ENCODE assay signal across 15 cellular contexts in genomic region chr9:2284770-2285169, GRCh38.
DNase-seq lines count a peak whose midpoint lies in the region; ATAC-seq, FAIRE-seq and TF ChIP-seq lines count a peak whose summit lies in the region.
"Had no signal": no experiment of that assay in that cellular context is flagged by ENCODE, and none has a peak within 500 bp of the region (broad histone marks: within the 10 kb centered on the region; RNA-seq: fewer than 3 reads in every experiment).

No MANE protein-coding gene starts in this region.

- CTCF ChIA-PET in H1 (lab: Charles Lee; ENCODE audit: partially characterized antibody) = no interaction called here

- H3K36me3 ChIP-seq in HUES48 (ENCODE audit: control insufficient read depth, insufficient read depth, low read length) = peaks cover 33% of the 10 kb centered on the region; the same call in 1 of the 2 replicates
- H3K36me3 ChIP-seq in H1 (ENCODE audit: control insufficient read depth in 2 of 4, insufficient read depth in 4 of 4, low read length in 3 of 4) = no peaks in the 10 kb centered on the region; a peak in 1 of 8 replicates
- H3K36me3 ChIP-seq in mucosa of descending colon (ENCODE audit: low read depth) = no peaks in the 10 kb centered on the region
- H3K36me3 ChIP-seq: BE2C had no signal

- no peak for TF ChIP-seq POLR2A in H1 (IDR thresholded peaks at IDR 0.05; ENCODE audit: control extremely low read depth in 1 of 2, low read depth in 2 of 2, low read length in 2 of 2)

- H4K20me1 ChIP-seq in H1 (replicated peaks in 1 of 2; ENCODE audit: control insufficient read depth in 1 of 2, insufficient read depth in 2 of 2, low read length in 2 of 2) = no peaks in the 10 kb centered on the region

- ATAC-seq in mucosa of descending colon (peak; percentile 37), left lobe of liver (no peak)
- no peak for ATAC-seq in stimulated activated effector memory CD8-positive, alpha-beta T cell treated with anti-CD3 and anti-CD28 coated beads, Interleukin-12 subunit alpha, Interleukin-12 subunit beta, amount 100 ng/mL, for 72 hours
- ATAC-seq: A549; CD8-positive, alpha-beta T cell; HCT116 had no signal

- no peak for TF ChIP-seq RAD21 in H1 (IDR thresholded peaks at IDR 0.05 in 1 of 2, conservative IDR thresholded peaks at IDR 0.05 in 1 of 2; ENCODE audit: low read depth in 2 of 2, low read length in 2 of 2)

- FAIRE-seq in H1 (lab: Jason Lieb, UNC) = no peak
- FAIRE-seq: A549, HTR-8/SVneo had no signal

- H4K8ac ChIP-seq in H1 (ENCODE audit: extremely low read depth, insufficient read depth, low read length) = no peak overlapping the region

- no peak for TF ChIP-seq CTCF in H1 (IDR thresholded peaks at IDR 0.05; ENCODE audit: control extremely low read depth in 1 of 3, insufficient read depth in 1 of 3, low read depth in 1 of 3, low read length in 3 of 3)
- no peak for TF ChIP-seq CTCF in mucosa of descending colon (IDR thresholded peaks at IDR 0.05)

- peak overlapping the region; percentile 82 for H3K18ac ChIP-seq in H1 (ENCODE audit: extremely low read depth, low read length)

- no peak overlapping the region for H3K14ac ChIP-seq in H1 (ENCODE audit: insufficient read length)

- no peak overlapping the region for H3K27ac Mint-ChIP-seq in stimulated activated effector memory CD8-positive, alpha-beta T cell treated with anti-CD3 and anti-CD28 coated beads, Interleukin-12 subunit alpha, Interleukin-12 subunit beta, amount 100 ng/mL, for 72 hours
- H3K27ac Mint-ChIP-seq: CD8-positive, alpha-beta T cell had no signal

- no peaks in the 10 kb centered on the region; the same call in 1 of the 2 replicates for H3K23me2 ChIP-seq in H1 (ENCODE audit: low read depth, low read length)

- H3K4me2 ChIP-seq in H1 (ENCODE audit: insufficient read depth in 1 of 2, low read depth in 2 of 2, low read length in 2 of 2) = no peak overlapping the region
- H3K4me2 ChIP-seq: A549 had no signal

- WGBS in H1 (ENCODE audit: extremely low coverage in 1 of 2, insufficient coverage in 1 of 2, insufficient read length in 1 of 2, insufficient replicate concordance in 2 of 2, low coverage in 1 of 2, low lambda C conversion rate in 2 of 2, missing lambda C conversion rate in 1 of 2), 2 experiments = 89% methylated on average over 1 of the region's 1 CpG; no CpG with 5 or more reads in 1 of the 2 experiments

- H3K4me3 ChIP-seq in HUES48 (ENCODE audit: low read depth, low read length) = no peak overlapping the region
- no peak overlapping the region for H3K4me3 ChIP-seq in H1 (ENCODE audit: extremely low read depth in 1 of 4, insufficient read depth in 2 of 4, low read depth in 3 of 4, low read length in 4 of 4)
- H3K4me3 ChIP-seq in mucosa of descending colon = no peak overlapping the region
- H3K4me3 ChIP-seq: A549 had no signal

- no peak overlapping the region for H3K4ac ChIP-seq in H1 (replicated peaks; ENCODE audit: insufficient read length, low read depth, low read length)

- TF ChIP-seq EP300 in H1 (IDR thresholded peaks at IDR 0.05; ENCODE audit: borderline replicate concordance in 1 of 2, low read depth in 2 of 2, low read length in 2 of 2) = no peak

- peak overlapping the region; percentile 60 for H2BK12ac ChIP-seq in H1 (ENCODE audit: low read depth, low read length)

- H3K9me3 Mint-ChIP-seq in stimulated activated effector memory CD8-positive, alpha-beta T cell treated with anti-CD3 and anti-CD28 coated beads, Interleukin-12 subunit alpha, Interleukin-12 subunit beta, amount 100 ng/mL, for 72 hours = no peaks in the 10 kb centered on the region
- H3K9me3 Mint-ChIP-seq: CD8-positive, alpha-beta T cell had no signal

- H4K5ac ChIP-seq in H1 (ENCODE audit: insufficient read length, low read depth, low read length) = peak overlapping the region; percentile 71

- H3K27me3 ChIP-seq in HUES48 (ENCODE audit: control insufficient read depth, insufficient read depth, low read length) (no peaks in the 10 kb centered on the region), H1 (replicated peaks in 1 of 4; ENCODE audit: control insufficient read depth in 3 of 4, extremely low read depth in 1 of 4, insufficient read depth in 3 of 4, low read length in 3 of 4) (no peaks in the 10 kb centered on the region)
- H3K27me3 ChIP-seq: BE2C had no signal

- intact Hi-C loops in mucosa of descending colon (cut with DNase I, micrococcal nuclease) = no loop called here

- no peak for DNase-seq in H1 (ENCODE audit: low read depth in 1 of 2, low spot score in 2 of 2)
- no peak for DNase-seq in mucosa of descending colon
- no peak for DNase-seq in left lobe of liver (ENCODE audit: low spot score)
- no peak for DNase-seq in DMS153 treated with DMSO at 0.1 percent for 48 hours (lab: John Stamatoyannopoulos, UW; ENCODE audit: unreplicated experiment)
- DNase-seq in stimulated activated effector memory CD8-positive, alpha-beta T cell treated with anti-CD3 and anti-CD28 coated beads, Interleukin-12 subunit alpha, Interleukin-12 subunit beta, amount 100 ng/mL, for 72 hours (ENCODE audit: low spot score in 2 of 2) = no peak
- DNase-seq: BE2C; CD8-positive, alpha-beta T cell; DMS53; IMR-90; KBM-7 had no signal

- H4K91ac ChIP-seq in H1 (replicated peaks; ENCODE audit: insufficient read length, low read length) = peak overlapping the region; percentile 92

- no peaks in the 10 kb centered on the region for H3K36me3 Mint-ChIP-seq in stimulated activated effector memory CD8-positive, alpha-beta T cell treated with anti-CD3 and anti-CD28 coated beads, Interleukin-12 subunit alpha, Interleukin-12 subunit beta, amount 100 ng/mL, for 72 hours
- H3K36me3 Mint-ChIP-seq: CD14-positive monocyte; CD8-positive, alpha-beta T cell had no signal

- POLR2A ChIA-PET in H1 (lab: Charles Lee; ENCODE audit: partially characterized antibody) = interaction anchor here (1.5 kb wide), 1 partner anchor 42 kb away, joined by 3 read pairs; no protein-coding TSS in a partner anchor

- H2BK120ac ChIP-seq in H1 (replicated peaks; ENCODE audit: low read depth, low read length) = peak overlapping the region; percentile 66

- H3K27ac ChIP-seq in HUES48 (ENCODE audit: low read depth, low read length) (peak overlapping the region; percentile 89), H1 (ENCODE audit: low read depth, low read length) (peak overlapping the region; percentile 46; the same call in 1 of the 2 replicates)
- H3K27ac ChIP-seq: A549 had no signal

- H2BK5ac ChIP-seq in H1 (ENCODE audit: low read depth, low read length) = peak overlapping the region; percentile 92; the same call in 1 of the 2 replicates

- no peaks in the 10 kb centered on the region for H3K79me1 ChIP-seq in H1 (ENCODE audit: low read depth, low read length)

- H3K4me1 Mint-ChIP-seq in stimulated activated effector memory CD8-positive, alpha-beta T cell treated with anti-CD3 and anti-CD28 coated beads, Interleukin-12 subunit alpha, Interleukin-12 subunit beta, amount 100 ng/mL, for 72 hours = no peaks in the 10 kb centered on the region
- H3K4me1 Mint-ChIP-seq: CD14-positive monocyte had no signal

- H3K23ac ChIP-seq in H1 (ENCODE audit: insufficient read length) = no peak overlapping the region

- H3K9ac ChIP-seq in HUES48 (ENCODE audit: low read depth, low read length) = no peak overlapping the region
- H3K9ac ChIP-seq in H1 (replicated peaks in 1 of 4; ENCODE audit: extremely low read depth in 1 of 4, low read depth in 3 of 4, low read length in 3 of 4) = no peak overlapping the region

- H2AFZ ChIP-seq in H1 (ENCODE audit: low read length) = no peak overlapping the region

- H2AK5ac ChIP-seq in H1 (ENCODE audit: low read depth, low read length) = peak overlapping the region; percentile 76; the same call in 1 of the 2 replicates

- peak overlapping the region; percentile 36 for H3K56ac ChIP-seq in H1 (replicated peaks; ENCODE audit: insufficient read length, low read depth, low read length)

- H3K9me3 ChIP-seq in HUES48 (ENCODE audit: control insufficient read depth, insufficient read depth, low read length) (no peaks in the 10 kb centered on the region), H1 (ENCODE audit: insufficient read depth in 2 of 2, low read depth in 1 of 2, low read length in 1 of 2) (no peaks in the 10 kb centered on the region), mucosa of descending colon (no peaks in the 10 kb centered on the region)
- H3K9me3 ChIP-seq: A549, BE2C had no signal

- H3K4me3 Mint-ChIP-seq in stimulated activated effector memory CD8-positive, alpha-beta T cell treated with anti-CD3 and anti-CD28 coated beads, Interleukin-12 subunit alpha, Interleukin-12 subunit beta, amount 100 ng/mL, for 72 hours = no peak overlapping the region
- H3K4me3 Mint-ChIP-seq: CD14-positive monocyte; CD8-positive, alpha-beta T cell had no signal

- H2BK15ac ChIP-seq in H1 (ENCODE audit: low read length) = no peak overlapping the region

- H3K79me2 ChIP-seq in H1 (ENCODE audit: control insufficient read depth in 1 of 2, insufficient read depth in 2 of 2, low read length in 2 of 2) = no peaks in the 10 kb centered on the region

- H3K4me1 ChIP-seq in HUES48 (ENCODE audit: control insufficient read depth, insufficient read depth, low read length) = peaks cover 46% of the 10 kb centered on the region
- peaks cover 6 to 26% (median 16%) of the 10 kb centered on the region in 4 experiments; a peak in 5 of 7 replicates for H3K4me1 ChIP-seq in H1 (replicated peaks in 1 of 4; ENCODE audit: control insufficient read depth in 3 of 4, insufficient read depth in 4 of 4, low read length in 3 of 4)
- no peaks in the 10 kb centered on the region for H3K4me1 ChIP-seq in mucosa of descending colon (ENCODE audit: low read depth)
- H3K4me1 ChIP-seq: BE2C had no signal

- H2BK20ac ChIP-seq in H1 (ENCODE audit: low read length) = peak overlapping the region; percentile 99

TF ChIP-seq in H1, 55 proteins besides CTCF, POLR2A, EP300 and RAD21:
- peak; percentile 91; the same call in 1 of the 2 replicates for TF ChIP-seq KDM1A (IDR thresholded peaks at IDR 0.05; ENCODE audit: borderline replicate concordance, low read length)
- no peak for TF ChIP-seq GTF2F1 (IDR thresholded peaks at IDR 0.05; ENCODE audit: borderline replicate concordance, low read depth, low read length)
- peak in 1 of 2 experiments; percentile 69; a peak in 1 of 4 replicates for TF ChIP-seq HDAC2 (IDR thresholded peaks at IDR 0.05; ENCODE audit: borderline replicate concordance in 1 of 2, low read depth in 2 of 2, low read length in 2 of 2)
